In genomic region chr11:118401151-118401879, GRCh38 we compare ENCODE assay signal across 1 cellular context.
TF ChIP-seq lines count a peak whose summit lies in the region.

A gene with protein sequence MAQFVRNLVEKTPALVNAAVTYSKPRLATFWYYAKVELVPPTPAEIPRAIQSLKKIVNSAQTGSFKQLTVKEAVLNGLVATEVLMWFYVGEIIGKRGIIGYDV (plus strand): TSS chr11:118401606. CDS start chr11:118401666, 60 bp downstream.

TF ChIP-seq in K562, 482 proteins besides CTCF, POLR2A, EP300 and RAD21 (continued from another document and continues in another):
- TF ChIP-seq ZBTB33 (CRISPR knock-in tag; IDR thresholded peaks at IDR 0.05) (no peak), CTCFL (IDR thresholded peaks at IDR 0.05; ENCODE audit: borderline replicate concordance, insufficient read depth, low read depth, low read length, poor library complexity, severe bottlenecking) (no peak), RBM14 (IDR thresholded peaks at IDR 0.05; ENCODE audit: borderline replicate concordance, insufficient read depth, low read depth, low read length) (no peak), POLR2AphosphoS2 (IDR thresholded peaks at IDR 0.05; ENCODE audit: low read length) (peak; percentile 52; the same call in 1 of the 2 replicates), DMBX1 (CRISPR knock-in tag; IDR thresholded peaks at IDR 0.05; ENCODE audit: borderline replicate concordance) (no peak), CUX1 (CRISPR knock-in tag; IDR thresholded peaks at IDR 0.05) (no peak), HMG20A (CRISPR knock-in tag; conservative IDR thresholded peaks at IDR 0.05) (no peak), FOXM1 (IDR thresholded peaks at IDR 0.05; ENCODE audit: low read depth) (peak; percentile 36; the same call in 1 of the 2 replicates), FOXM1 (CRISPR knock-in tag; IDR thresholded peaks at IDR 0.05; ENCODE audit: low read depth) (no peak), MEF2A (IDR thresholded peaks at IDR 0.05; ENCODE audit: control insufficient read depth, low read depth, low read length) (no peak), THRAP3 (IDR thresholded peaks at IDR 0.05; ENCODE audit: borderline replicate concordance) (no peak), ZNF121 (CRISPR knock-in tag; conservative IDR thresholded peaks at IDR 0.05) (no peak), HNRNPLL (IDR thresholded peaks at IDR 0.05; ENCODE audit: low read depth, low read length, poor library complexity, severe bottlenecking) (peak; percentile 89), DIDO1 (tag; IDR thresholded peaks at IDR 0.05; ENCODE audit: low read depth) (peak; percentile 55; the same call in 1 of the 2 replicates), ZNF740 (CRISPR knock-in tag; IDR thresholded peaks at IDR 0.05) (no peak), ZNF740 (tag; IDR thresholded peaks at IDR 0.05) (no peak), POLR2AphosphoS5 (IDR thresholded peaks at IDR 0.05; ENCODE audit: control insufficient read depth, insufficient read depth, low read depth, low read length) (peak; percentile 72), ZNF277 (CRISPR knock-in tag; IDR thresholded peaks at IDR 0.05; ENCODE audit: borderline replicate concordance) (no peak), CBX1 (IDR thresholded peaks at IDR 0.05; ENCODE audit: low read depth) (no peak), SPI1 (IDR thresholded peaks at IDR 0.05; ENCODE audit: borderline replicate concordance, low read depth, low read length) (no peak), CREB1 (IDR thresholded peaks at IDR 0.05) (peak; percentile 34; the same call in 1 of the 2 replicates), CREB1 (CRISPR knock-in tag; IDR thresholded peaks at IDR 0.05) (peak; percentile 39; the same call in 1 of the 2 replicates), SMARCA4 (IDR thresholded peaks at IDR 0.05) (no peak), MAFF (IDR thresholded peaks at IDR 0.05; ENCODE audit: low read length) (no peak), USF1 (CRISPR knock-in tag; IDR thresholded peaks at IDR 0.05) (no peak), ZNF324 (CRISPR knock-in tag; IDR thresholded peaks at IDR 0.05) (no peak), RBFOX2 (IDR thresholded peaks at IDR 0.05; ENCODE audit: low read depth, low read length) (peak; percentile 84), MTA3 (IDR thresholded peaks at IDR 0.05; ENCODE audit: borderline replicate concordance) (0 out of 2 replicates have a peak, but pooled peaks have one; percentile 7), TCF7L2 (IDR thresholded peaks at IDR 0.05; ENCODE audit: low read depth, low read length) (peak; percentile 54; the same call in 1 of the 2 replicates), RBM15 (IDR thresholded peaks at IDR 0.05; ENCODE audit: insufficient read depth, low read length) (no peak), GTF2A2 (tag; IDR thresholded peaks at IDR 0.05) (no peak), NR2C2 (CRISPR knock-in tag; IDR thresholded peaks at IDR 0.05) (peak; percentile 26; the same call in 1 of the 2 replicates), NR2C2 (tag; IDR thresholded peaks at IDR 0.05) (peak; percentile 94), KDM2B (CRISPR knock-in tag; IDR thresholded peaks at IDR 0.05) (no peak), ZNF592 (IDR thresholded peaks at IDR 0.05) (no peak), TOE1 (IDR thresholded peaks at IDR 0.05; ENCODE audit: borderline replicate concordance) (peak; percentile 84; the same call in 1 of the 2 replicates), TOE1 (CRISPR knock-in tag; IDR thresholded peaks at IDR 0.05; ENCODE audit: borderline replicate concordance, low read depth) (no peak), ZFP1 (CRISPR knock-in tag; IDR thresholded peaks at IDR 0.05) (no peak), CEBPZ (IDR thresholded peaks at IDR 0.05; ENCODE audit: borderline replicate concordance, low read depth, low read length) (no peak), ZNF354B (CRISPR knock-in tag; IDR thresholded peaks at IDR 0.05) (no peak)
- TF ChIP-seq, protein P1, sequence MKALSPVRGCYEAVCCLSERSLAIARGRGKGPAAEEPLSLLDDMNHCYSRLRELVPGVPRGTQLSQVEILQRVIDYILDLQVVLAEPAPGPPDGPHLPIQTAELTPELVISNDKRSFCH (CRISPR knock-in tag; IDR thresholded peaks at IDR 0.05) = no peak
- TF ChIP-seq, protein P1 (tag; IDR thresholded peaks at IDR 0.05) = 0 out of 2 replicates have a peak, but pooled peaks have one; percentile 51
